In the genomic region with DNA sequence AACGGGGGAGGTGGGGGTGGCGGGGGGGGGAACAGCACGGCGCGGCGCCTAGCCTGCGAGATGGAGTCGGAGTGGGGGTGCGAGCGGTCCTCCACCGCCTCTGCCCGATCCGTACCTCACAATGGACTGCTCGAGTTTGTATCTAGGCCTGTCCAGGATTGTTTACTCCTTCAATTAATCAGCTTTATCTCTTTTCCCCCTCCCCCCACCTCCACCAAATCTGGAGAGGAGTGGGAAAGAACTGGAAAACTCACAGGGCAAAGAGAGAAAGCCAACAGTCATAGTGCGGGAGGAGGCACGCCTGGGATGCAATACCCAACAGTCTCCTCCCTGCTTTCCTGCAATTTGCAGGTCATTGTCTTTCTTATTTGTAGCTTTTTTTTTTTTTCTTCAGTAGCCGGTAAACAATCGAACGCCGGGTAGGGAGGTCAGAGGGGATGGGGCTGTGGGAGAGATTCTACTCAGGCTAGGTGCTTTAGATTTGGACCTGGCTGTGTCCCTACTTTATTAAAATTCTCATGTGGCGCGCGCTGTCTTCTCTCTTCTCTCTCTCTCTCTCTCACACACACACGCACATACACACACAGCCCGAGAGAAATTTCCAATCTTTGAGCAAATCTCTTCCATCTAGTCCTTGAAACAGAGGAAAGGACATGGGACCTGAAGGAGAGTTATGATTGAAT, we compare ENCODE assay signal across 11 cellular contexts. TPM values are rescaled to one million over a fixed set of nuclear protein-coding genes. Genes with fewer than 3 reads are reported as not detected.
A peak's percentile ranks its signal among the peaks of the same experiment; 100 is the strongest.
DNase-seq lines count a peak whose midpoint lies in the region; ATAC-seq and TF ChIP-seq lines count a peak whose summit lies in the region.
"Had no signal": no experiment of that assay in that cellular context is flagged by ENCODE, and none has a peak within 500 bp of the region (broad histone marks: within the 10 kb centered on the region; RNA-seq: fewer than 3 reads in every experiment).

No MANE protein-coding gene starts in this region.

- no peaks in the 10 kb centered on the region for H3K36me3 ChIP-seq in lower lobe of right lung
- H3K36me3 ChIP-seq in transverse colon, result no peaks in the 10 kb centered on the region

- no peak for DNase-seq in endothelial cell (ENCODE audit: low spot score)
- DNase-seq in lower lobe of right lung, result no peak
- DNase-seq in transverse colon, result no peak
- DNase-seq in SHP77 (lab: John Stamatoyannopoulos, UW), result no peak
- no peak for DNase-seq in foreskin melanocyte
- DNase-seq: activated CD4-positive, alpha-beta T cell treated with anti-CD3 and anti-CD28 coated beads for 4 hours; activated gamma-delta T cell; naive thymus-derived CD8-positive, alpha-beta T cell had no signal

- intact Hi-C loops in lower lobe of right lung (cut with DNase I), result loop anchor here (10.0 kb wide), 1 partner anchor 222 kb away; no protein-coding TSS in a partner anchor
- intact Hi-C loops in transverse colon (cut with DNase I; ENCODE audit: low total_unique reads), result loop anchor here (5.0 to 10.0 kb wide), 2 partner anchors 300 to 502 kb away; no protein-coding TSS in a partner anchor

- ATAC-seq in SK-N-SH treated with all-trans-retinoic acid at 6 μM for 48 hours (peak; percentile 14), lower lobe of right lung (no peak), GM18517 (IDR thresholded peaks at IDR 0.05; ENCODE audit: unreplicated experiment) (no peak)
- ATAC-seq: HepG2; naive thymus-derived CD8-positive, alpha-beta T cell had no signal

- peaks cover 37% of the 10 kb centered on the region for H3K4me1 Mint-ChIP-seq in endothelial cell (ENCODE audit: unreplicated experiment)

- TF ChIP-seq EP300 in transverse colon (IDR thresholded peaks at IDR 0.05; ENCODE audit: low read depth), result no peak

- TF ChIP-seq CTCF in endothelial cell (IDR thresholded peaks at IDR 0.05; ENCODE audit: unreplicated experiment) (no peak), lower lobe of right lung (IDR thresholded peaks at IDR 0.05) (no peak), transverse colon (IDR thresholded peaks at IDR 0.05) (no peak)

- H3K4me3 Mint-ChIP-seq in endothelial cell (ENCODE audit: unreplicated experiment), result peak overlapping the region; percentile 43

- peaks cover 18% of the 10 kb centered on the region for H3K4me1 ChIP-seq in lower lobe of right lung
- peaks cover 0 to 18% (median 2%) of the 10 kb centered on the region in 4 donors for H3K4me1 ChIP-seq in transverse colon

- H3K27ac Mint-ChIP-seq in endothelial cell (ENCODE audit: unreplicated experiment), result no peak overlapping the region
- H3K27ac Mint-ChIP-seq: naive thymus-derived CD8-positive, alpha-beta T cell had no signal

- no peak for TF ChIP-seq POLR2A in transverse colon (IDR thresholded peaks at IDR 0.05)

- H3K9me3 ChIP-seq in lower lobe of right lung, result no peaks in the 10 kb centered on the region
- H3K9me3 ChIP-seq in transverse colon, result no peaks in the 10 kb centered on the region

- in situ Hi-C loops in transverse colon (cut with MboI; ENCODE audit: low pct_ligation_motif_present in 1 of 4, low pct_unique_long_range_greater_than_20kb in 1 of 4, low sequenced_read_pairs in 3 of 4), result loop anchor here (10.0 to 25.0 kb wide), 3 partner anchors 220 to 1595 kb away; no protein-coding TSS in a partner anchor

- H3K27me3 ChIP-seq in lower lobe of right lung (ENCODE audit: low read depth), result peaks cover 84% of the 10 kb centered on the region
- peaks cover 100% of the 10 kb centered on the region for H3K27me3 ChIP-seq in transverse colon

- H3K36me3 Mint-ChIP-seq in endothelial cell (ENCODE audit: low read depth, unreplicated experiment), result no peaks in the 10 kb centered on the region

- 27 to 28% methylated on average over 15 to 25 of the region's 25 CpGs for WGBS in transverse colon (ENCODE audit: low coverage in 1 of 2), 2 donors

- H3K4me3 ChIP-seq in lower lobe of right lung, result peak overlapping the region; percentile 13
- peak overlapping the region in 3 of 4 donors; percentile 6 to 35 (median 16) for H3K4me3 ChIP-seq in transverse colon

- H3K27ac ChIP-seq in lower lobe of right lung, result no peak overlapping the region
- H3K27ac ChIP-seq in transverse colon, result peak overlapping the region; percentile 82 to 98 (median 90)

- H3K9me3 Mint-ChIP-seq in endothelial cell (ENCODE audit: unreplicated experiment), result no peaks in the 10 kb centered on the region

- H3K27me3 Mint-ChIP-seq in endothelial cell (ENCODE audit: unreplicated experiment), result peaks cover 25% of the 10 kb centered on the region

TF ChIP-seq in SK-N-SH treated with all-trans-retinoic acid at 6 μM for 48 hours, 23 proteins besides CTCF, POLR2A, EP300 and RAD21:
- TF ChIP-seq ESRRG (CRISPR knock-in tag; IDR thresholded peaks at IDR 0.05) (no peak), ARNTL (CRISPR knock-in tag; IDR thresholded peaks at IDR 0.05; ENCODE audit: borderline replicate concordance, low read depth) (no peak), SNAI2 (CRISPR knock-in tag; IDR thresholded peaks at IDR 0.05) (no peak)
TF ChIP-seq in SK-N-SH treated with all-trans-retinoic acid at 6 μM for 48 hours: peak in this region for 0.

RNA-seq across cellular contexts. Expression of a gene that starts 6.9 kb away (rescaled TPM):
- total RNA-seq in endothelial cell (ENCODE audit: unreplicated experiment), result 13.0 TPM
- total RNA-seq in lower lobe of right lung, result 20.7 TPM
- total RNA-seq in transverse colon, result 10 to 100 TPM; 16.5 to 43.4 (median 32.7) TPM
- total RNA-seq: naive thymus-derived CD8-positive, alpha-beta T cell had no signal
